20 cellular contexts compared by ENCODE assay signal in genomic region chr5:55402199-55402598, GRCh38.
DNase-seq lines count a peak whose midpoint lies in the region; ATAC-seq, FAIRE-seq and TF ChIP-seq lines count a peak whose summit lies in the region.
"Had no signal": no experiment of that assay in that cellular context is flagged by ENCODE, and none has a peak within 500 bp of the region (broad histone marks: within the 10 kb centered on the region; RNA-seq: fewer than 3 reads in every experiment).

No MANE protein-coding gene starts in this region.

- peaks cover 20 to 27% of the 10 kb centered on the region in 2 experiments; a peak in 3 of 4 replicates for H3K36me3 ChIP-seq in HCT116 (ENCODE audit: control insufficient read depth in 1 of 2, insufficient read depth in 2 of 2, low read length in 2 of 2)
- peaks cover 93% of the 10 kb centered on the region for H3K36me3 ChIP-seq in K562 (ENCODE audit: control insufficient read depth, insufficient read depth, low read length)
- peaks cover 14 to 49% of the 10 kb centered on the region in 2 experiments for H3K36me3 ChIP-seq in HepG2 (replicated peaks in 1 of 2; ENCODE audit: control insufficient read depth in 1 of 2, insufficient read depth in 2 of 2, low read length in 2 of 2)
- H3K36me3 ChIP-seq in upper lobe of left lung, result peaks cover 10 to 83% (median 20%) of the 10 kb centered on the region in 4 donors
- H3K36me3 ChIP-seq: uterus had no signal

- POLR2A ChIA-PET in HCT116 (lab: Charles Lee) (no interaction called here), K562 (lab: Yijun Ruan, JAX) (interaction anchor here (1.8 kb wide), 1 partner anchor 12 kb away, joined by 4 read pairs; no protein-coding TSS in a partner anchor), HepG2 (lab: Yijun Ruan, JAX) (no interaction called here)

- no peak overlapping the region for H3K27ac ChIP-seq in HCT116 (ENCODE audit: low read depth, low read length)
- no peak overlapping the region for H3K27ac ChIP-seq in K562 (ENCODE audit: extremely low read depth, low read depth, low read length)
- H3K27ac ChIP-seq in HepG2 (ENCODE audit: extremely low read length, insufficient read depth, low read length), result no peak overlapping the region
- no peak overlapping the region for H3K27ac ChIP-seq in upper lobe of left lung
- H3K27ac ChIP-seq: cardiac muscle cell, uterus had no signal

- peaks cover 10% of the 10 kb centered on the region for H3K36me3 Mint-ChIP-seq in Calu3 (ENCODE audit: insufficient read depth, unreplicated experiment)

- 67% methylated on average over 2 of the region's 2 CpGs for WGBS in K562 (ENCODE audit: insufficient coverage, low coverage, missing lambda C conversion rate)
- 50% methylated on average over 2 of the region's 2 CpGs for WGBS in HepG2 (ENCODE audit: low lambda C conversion rate)
- 43 to 65% methylated on average over 2 of the region's 2 CpGs for WGBS in upper lobe of left lung, 2 donors

- no peak overlapping the region for H3K27ac Mint-ChIP-seq in Calu3 (ENCODE audit: unreplicated experiment)
- H3K27ac Mint-ChIP-seq: activated CD4-positive, alpha-beta T cell treated with anti-CD3 and anti-CD28 coated beads, Interleukin-2, amount 10 ng/mL, durations not matched to agents 7 days and 5 days; CD4-positive, alpha-beta T cell had no signal

- ATAC-seq in HCT116 (peak; percentile 60), K562 (0 out of 3 replicates have a peak, but pooled peaks have one; percentile 28), HepG2 (peak; percentile 77), upper lobe of left lung (ENCODE audit: low FRiP score in 2 of 2) (no peak), GM21723 (IDR thresholded peaks at IDR 0.05; ENCODE audit: unreplicated experiment) (no peak)
- ATAC-seq: left ventricle myocardium superior had no signal

- no peaks in the 10 kb centered on the region for H3K9me2 ChIP-seq in HCT116 (ENCODE audit: insufficient read depth)

- H3K9me1 ChIP-seq in K562 (ENCODE audit: control insufficient read depth, insufficient read depth, low read length), result no peaks in the 10 kb centered on the region

- H3K4me2 ChIP-seq in HCT116 (ENCODE audit: low read length) (no peak overlapping the region), K562 (ENCODE audit: insufficient read depth, low read length) (no peak overlapping the region), HepG2 (ENCODE audit: low read depth, low read length) (no peak overlapping the region)

- DNase-seq in Calu3, result peak; percentile 21
- no peak for DNase-seq in HCT116 (ENCODE audit: low read depth, low spot score)
- no peak for DNase-seq in K562 (ENCODE audit: extremely low read depth in 1 of 4, low spot score in 3 of 4)
- no peak for DNase-seq in HepG2 (ENCODE audit: low spot score)
- no peak for DNase-seq in upper lobe of left lung
- no peak for DNase-seq in activated CD8-positive, alpha-beta memory T cell treated with anti-CD3 and anti-CD28 coated beads, Interleukin-2, amount 50 U/mL, for 4 hours
- no peak for DNase-seq in activated gamma-delta T cell (lab: John Stamatoyannopoulos, UW)
- DNase-seq: activated CD4-positive, alpha-beta T cell treated with anti-CD3 and anti-CD28 coated beads, Interleukin-2, amount 10 ng/mL, durations not matched to agents 7 days and 5 days; CD4-positive, alpha-beta T cell; left ventricle myocardium superior; NCI-H2029; NCI-H526 treated with DMSO at 0.1 percent for 48 hours; SHP77 treated with DMSO at 0.1 percent for 48 hours; stimulated activated naive CD4-positive, alpha-beta T cell treated with Interleukin-2 at 50 U/mL for 16 hours; T-helper 9 cell; uterus had no signal

- TF ChIP-seq POLR2A in HCT116 (IDR thresholded peaks at IDR 0.05; ENCODE audit: borderline replicate concordance, extremely low read depth, insufficient read depth, insufficient read length), result no peak
- no peak for TF ChIP-seq POLR2A in K562 (conservative IDR thresholded peaks at IDR 0.05)
- TF ChIP-seq POLR2A in HepG2 (IDR thresholded peaks at IDR 0.05; ENCODE audit: insufficient read depth in 1 of 2, low read depth in 2 of 2, low read length in 2 of 2), result no peak
- TF ChIP-seq POLR2A in upper lobe of left lung (IDR thresholded peaks at IDR 0.05), result no peak

- H3K27me3 Mint-ChIP-seq in Calu3 (ENCODE audit: unreplicated experiment), result no peaks in the 10 kb centered on the region
- H3K27me3 Mint-ChIP-seq: activated CD4-positive, alpha-beta T cell treated with anti-CD3 and anti-CD28 coated beads, Interleukin-2, amount 10 ng/mL, durations not matched to agents 7 days and 5 days; CD4-positive, alpha-beta T cell had no signal

- H3K9me3 Mint-ChIP-seq in Calu3 (ENCODE audit: low read depth, unreplicated experiment), result no peaks in the 10 kb centered on the region
- H3K9me3 Mint-ChIP-seq: activated CD4-positive, alpha-beta T cell treated with anti-CD3 and anti-CD28 coated beads, Interleukin-2, amount 10 ng/mL, durations not matched to agents 7 days and 5 days; activated T-helper 2 cell treated with anti-CD3 and anti-CD28 coated beads, Interferon-gamma antibody, Interleukin-2, Interleukin-4, amounts not matched to agents 10 μg/mL and 5 μg/mL and 100 μg/mL, durations not matched to agents 14 hours and 24 hours and 36 hours; CD4-positive, alpha-beta T cell had no signal

- no peak overlapping the region for H3K9ac ChIP-seq in HCT116 (ENCODE audit: low read length)
- H3K9ac ChIP-seq in K562 (ENCODE audit: insufficient read depth in 1 of 2, low read depth in 2 of 2, low read length in 2 of 2), result no peak overlapping the region
- no peak overlapping the region for H3K9ac ChIP-seq in HepG2 (ENCODE audit: insufficient read depth, low read depth, low read length)

- TF ChIP-seq RAD21 in HCT116 (IDR thresholded peaks at IDR 0.05; ENCODE audit: low read depth) (no peak), K562 (CRISPR knock-in tag; conservative IDR thresholded peaks at IDR 0.05 in 1 of 2, IDR thresholded peaks at IDR 0.05 in 1 of 2) (no peak), HepG2 (CRISPR knock-in tag; IDR thresholded peaks at IDR 0.05) (no peak)

- no peak for TF ChIP-seq EP300 in K562 (IDR thresholded peaks at IDR 0.05; ENCODE audit: low read length)
- TF ChIP-seq EP300 in HepG2 (IDR thresholded peaks at IDR 0.05; ENCODE audit: low read depth in 2 of 2, low read length in 2 of 2), result no peak
- no peak for TF ChIP-seq EP300 in HepG2 (CRISPR knock-in tag; IDR thresholded peaks at IDR 0.05; ENCODE audit: borderline replicate concordance)
- TF ChIP-seq EP300 in upper lobe of left lung (IDR thresholded peaks at IDR 0.05), result no peak

- H3K4me3 ChIP-seq in HCT116 (replicated peaks in 1 of 2; ENCODE audit: low read depth in 1 of 2, low read length in 2 of 2) (no peak overlapping the region), K562 (no peak overlapping the region), HepG2 (replicated peaks in 1 of 3; ENCODE audit: insufficient read depth in 1 of 3, low read depth in 2 of 3, low read length in 3 of 3) (no peak overlapping the region), upper lobe of left lung (no peak overlapping the region)
- H3K4me3 ChIP-seq: cardiac muscle cell, uterus had no signal

- intact Hi-C loops in Calu3 (cut with micrococcal nuclease; ENCODE audit: unreplicated experiment), result no loop called here
- intact Hi-C loops in HCT116 (cut with micrococcal nuclease), result loop anchor here (5.0 kb wide), 1 partner anchor 230 kb away; the partner anchor contains the start of gene CDC20B
- intact Hi-C loops in K562 (cut with micrococcal nuclease), result no loop called here
- intact Hi-C loops in HepG2 (cut with micrococcal nuclease; ENCODE audit: unreplicated experiment), result loop anchor here (10.0 kb wide), 1 partner anchor 227 kb away; the partner anchor contains the start of gene CDC20B

- H3K4me1 Mint-ChIP-seq in Calu3 (ENCODE audit: low read depth, unreplicated experiment), result peaks cover 1% of the 10 kb centered on the region
- H3K4me1 Mint-ChIP-seq: activated CD4-positive, alpha-beta T cell treated with anti-CD3 and anti-CD28 coated beads, Interleukin-2, amount 10 ng/mL, durations not matched to agents 7 days and 5 days had no signal

- H3K4me3 Mint-ChIP-seq in Calu3 (ENCODE audit: low read depth, unreplicated experiment), result no peak overlapping the region
- H3K4me3 Mint-ChIP-seq: activated CD4-positive, alpha-beta T cell treated with anti-CD3 and anti-CD28 coated beads, Interleukin-2, amount 10 ng/mL, durations not matched to agents 7 days and 5 days; CD4-positive, alpha-beta T cell had no signal

- BruUV-seq in Calu3 (replicated peaks; lab: Mats Ljungman, UMichigan) (no TSS peak), HCT116 (replicated peaks; lab: Mats Ljungman, UMichigan) (no TSS peak), K562 (replicated peaks; lab: Mats Ljungman, UMichigan) (no TSS peak), HepG2 (replicated peaks; lab: Mats Ljungman, UMichigan) (no TSS peak)

- H3K4me1 ChIP-seq in HCT116 (ENCODE audit: control insufficient read depth in 1 of 2, insufficient read depth in 2 of 2, low read length in 2 of 2) (no peaks in the 10 kb centered on the region), K562 (replicated peaks in 1 of 2; ENCODE audit: control insufficient read depth in 2 of 2, insufficient read depth in 2 of 2, low read length in 2 of 2) (no peaks in the 10 kb centered on the region), HepG2 (ENCODE audit: insufficient read depth, low read length) (no peaks in the 10 kb centered on the region), upper lobe of left lung (peaks cover 0 to 2% (median 0%) of the 10 kb centered on the region in 4 donors)
- H3K4me1 ChIP-seq: uterus had no signal

- TF ChIP-seq CTCF in Calu3 (IDR thresholded peaks at IDR 0.05; ENCODE audit: unreplicated experiment) (no peak), HCT116 (IDR thresholded peaks at IDR 0.05 in 2 of 3, conservative IDR thresholded peaks at IDR 0.05 in 1 of 3; ENCODE audit: borderline replicate concordance in 1 of 3, insufficient read depth in 1 of 3, low read depth in 2 of 3, low read length in 2 of 3) (peak in 2 of 3 experiments; percentile 36 to 44; a peak in 3 of 6 replicates), K562 (IDR thresholded peaks at IDR 0.05 in 2 of 3, conservative IDR thresholded peaks at IDR 0.05 in 1 of 3; ENCODE audit: insufficient read depth in 2 of 3, low read depth in 1 of 3, low read length in 3 of 3) (0 out of 6 replicates have a peak, but pooled peaks of 1 of the 3 experiments have one; percentile 9), HepG2 (CRISPR knock-in tag; IDR thresholded peaks at IDR 0.05) (no peak), upper lobe of left lung (IDR thresholded peaks at IDR 0.05) (peak in 1 of 6 experiments; percentile 16)

- CTCF ChIA-PET in Calu3 (lab: Charles Lee) (interaction anchor here (0.6 to 1.1 kb wide), 3 partner anchors 14 to 154 kb away, joined by 3 to 6 read pairs (median 3); no protein-coding TSS in a partner anchor), HCT116 (lab: Charles Lee) (interaction anchor here (1.1 to 1.4 kb wide), 4 partner anchors 16 to 290 kb away, joined by 3 to 4 read pairs (median 4); no protein-coding TSS in a partner anchor), K562 (lab: Yijun Ruan, JAX; ENCODE audit: low intra/inter-chr PET ratio) (no interaction called here), HepG2 (lab: Yijun Ruan, JAX; ENCODE audit: low intra/inter-chr PET ratio, low total read pairs) (no interaction called here)

- H3K27me3 ChIP-seq in HCT116 (ENCODE audit: insufficient read depth, low read length), result no peaks in the 10 kb centered on the region
- no peaks in the 10 kb centered on the region for H3K27me3 ChIP-seq in K562 (ENCODE audit: control insufficient read depth in 2 of 2, insufficient read depth in 2 of 2, low read length in 2 of 2)
- no peaks in the 10 kb centered on the region for H3K27me3 ChIP-seq in HepG2 (ENCODE audit: control insufficient read depth in 1 of 2, insufficient read depth in 2 of 2, low read length in 2 of 2)
- no peaks in the 10 kb centered on the region for H3K27me3 ChIP-seq in upper lobe of left lung
- H3K27me3 ChIP-seq: cardiac muscle cell, uterus had no signal

- no peak for FAIRE-seq in K562 (lab: Jason Lieb, UNC)
- peak; percentile 56 for FAIRE-seq in HepG2 (lab: Jason Lieb, UNC)
- FAIRE-seq: endometrium had no signal

- RAD21 ChIA-PET in HCT116 (lab: Charles Lee; ENCODE audit: low non-redundant PET in 1 of 2, low total read pairs in 2 of 2, uncharacterized antibody in 2 of 2, unreplicated experiment in 2 of 2), result no interaction called here

- H4K20me1 ChIP-seq in HCT116 (ENCODE audit: insufficient read depth), result no peaks in the 10 kb centered on the region
- no peaks in the 10 kb centered on the region for H4K20me1 ChIP-seq in K562 (replicated peaks; ENCODE audit: control insufficient read depth, insufficient read depth, low read length)
- H4K20me1 ChIP-seq in HepG2 (ENCODE audit: insufficient read depth, low read length), result no peaks in the 10 kb centered on the region

- H3K9me3 ChIP-seq in HCT116 (ENCODE audit: control insufficient read depth in 1 of 2, insufficient read depth in 1 of 2, low read depth in 1 of 2, low read length in 2 of 2) (no peaks in the 10 kb centered on the region), K562 (replicated peaks; ENCODE audit: control insufficient read depth, insufficient read depth, low read depth, low read length) (no peaks in the 10 kb centered on the region), HepG2 (ENCODE audit: low read length) (no peaks in the 10 kb centered on the region), upper lobe of left lung (no peaks in the 10 kb centered on the region)
- H3K9me3 ChIP-seq: uterus had no signal

- in situ Hi-C loops in K562 (cut with MboI), result no loop called here
- in situ Hi-C loops in HepG2 (cut with HindIII; ENCODE audit: extremely low pct_ligation_motif_present, low pct_unique_long_range_greater_than_20kb), result no loop called here

- H3K79me2 ChIP-seq in HCT116 (ENCODE audit: insufficient read depth, low read length), result no peaks in the 10 kb centered on the region; the same call in 1 of the 2 replicates
- no peaks in the 10 kb centered on the region for H3K79me2 ChIP-seq in K562 (ENCODE audit: control insufficient read depth, insufficient read depth, low read length)
- H3K79me2 ChIP-seq in HepG2 (ENCODE audit: insufficient read depth, low read length), result no peaks in the 10 kb centered on the region

- H2AFZ ChIP-seq in HCT116 (ENCODE audit: low read depth, low read length, poor library complexity, severe bottlenecking) (no peak overlapping the region), K562 (ENCODE audit: low read depth, low read length) (no peak overlapping the region), HepG2 (ENCODE audit: low read length) (no peak overlapping the region)

Comparison
In these comparisons a context has a peak if more than half of its experiments do, and no peak if none do; other contexts are left out.
1. CTCF ChIP-seq: peak in HCT116 (2 of 3); none in Calu3 (single experiment) and HepG2 (single experiment).
2. ATAC-seq: peak in HCT116 (single experiment), K562 (single experiment) and HepG2 (single experiment); none in upper lobe of left lung (0 of 2) and GM21723 (single experiment).
3. CTCF ChIA-PET loops: an anchor here in Calu3 (0.6 to 1.1 kb wide) and HCT116 (1.1 to 1.4 kb wide); none called in K562 and HepG2.
4. intact Hi-C loops: an anchor here in HCT116 (5.0 kb wide) and HepG2 (10.0 kb wide); none called in Calu3 and K562.